Comparison of ENCODE assay signal across 23 cellular contexts in genomic region chr14:72740504-72740961, GRCh38.
"Had no signal": no experiment of that assay in that cellular context is flagged by ENCODE, and none has a peak within 500 bp of the region (broad histone marks: within the 10 kb centered on the region; RNA-seq: fewer than 3 reads in every experiment).

No MANE protein-coding gene starts in this region.

- ATAC-seq: left ventricle myocardium superior; stimulated activated naive CD8-positive, alpha-beta T cell treated with anti-CD3 and anti-CD28 coated beads, Interleukin-15, Interleukin-2, amounts not matched to agents 100 U/mL and 50 U/mL, for 24 hours; T-helper 17 cell had no signal

- H3K79me2 ChIP-seq: hepatocyte had no signal

- H3K9me3 ChIP-seq: breast epithelium, thyroid gland had no signal

- H3K9me3 Mint-ChIP-seq: activated naive CD8-positive, alpha-beta T cell treated with anti-CD3 and anti-CD28 coated beads for 36 hours; activated T-cell treated with anti-CD3 and anti-CD28 coated beads, Interleukin-2, amount 50 U/mL, for 24 hours; activated T-helper 2 cell treated with anti-CD3 and anti-CD28 coated beads, Interferon-gamma antibody, Interleukin-2, Interleukin-4, amounts not matched to agents 10 μg/mL and 5 μg/mL and 100 μg/mL, durations not matched to agents 14 hours and 24 hours and 36 hours; immature natural killer cell had no signal

- H3K4me3 Mint-ChIP-seq: activated naive CD8-positive, alpha-beta T cell treated with anti-CD3 and anti-CD28 coated beads for 36 hours; activated T-cell treated with anti-CD3 and anti-CD28 coated beads, Interleukin-2, amount 50 U/mL, for 24 hours; immature natural killer cell; T-helper 17 cell had no signal

- H2AFZ ChIP-seq: hepatocyte had no signal

- H3K36me3 ChIP-seq: breast epithelium, thyroid gland had no signal

- H3K27ac ChIP-seq: breast epithelium, hepatocyte, thyroid gland had no signal

- H3K4me2 ChIP-seq: hepatocyte had no signal

- H3K27me3 ChIP-seq: breast epithelium, hepatocyte, thyroid gland had no signal

- H3K27ac Mint-ChIP-seq: activated naive CD8-positive, alpha-beta T cell treated with anti-CD3 and anti-CD28 coated beads for 36 hours; activated T-cell treated with anti-CD3 and anti-CD28 coated beads, Interleukin-2, amount 50 U/mL, for 24 hours; activated T-helper 2 cell treated with anti-CD3 and anti-CD28 coated beads, Interferon-gamma antibody, Interleukin-2, Interleukin-4, amounts not matched to agents 10 μg/mL and 5 μg/mL and 100 μg/mL, durations not matched to agents 14 hours and 24 hours and 36 hours; immature natural killer cell; T-helper 17 cell had no signal

- H3K4me1 ChIP-seq: breast epithelium, thyroid gland had no signal

- H3K4me1 Mint-ChIP-seq: activated naive CD8-positive, alpha-beta T cell treated with anti-CD3 and anti-CD28 coated beads for 36 hours had no signal

- H3K36me3 Mint-ChIP-seq: activated naive CD8-positive, alpha-beta T cell treated with anti-CD3 and anti-CD28 coated beads for 36 hours had no signal

- DNase-seq: activated CD4-positive, alpha-beta T cell treated with anti-CD3 and anti-CD28 coated beads for 4 hours; activated CD4-positive, alpha-beta T cell treated with anti-CD3 and anti-CD28 coated beads, Interleukin-2, amount 50 U/mL, for 48 hours; activated CD4-positive, CD25-positive, alpha-beta regulatory T cell; activated naive CD4-positive, alpha-beta T cell; activated naive CD8-positive, alpha-beta T cell treated with anti-CD3 and anti-CD28 coated beads for 36 hours; activated T-cell treated with anti-CD3 and anti-CD28 coated beads, Interleukin-2, amount 50 U/mL, for 24 hours; cerebellar nuclear complex; effector CD8-positive, alpha-beta T cell; foreskin melanocyte; immature natural killer cell; kidney glomerular epithelial cell; left ventricle myocardium superior; occipital lobe; stimulated activated CD4-positive, alpha-beta T cell treated with anti-CD3 and anti-CD28 coated beads, Interleukin-12 subunit alpha, Interleukin-12 subunit beta, amount 100 ng/mL, for 4 hours; stimulated activated CD4-positive, alpha-beta T cell treated with anti-CD3 and anti-CD28 coated beads, Interleukin-4, amount 100 ng/mL, for 4 hours; stimulated activated naive CD8-positive, alpha-beta T cell treated with anti-CD3 and anti-CD28 coated beads, Interleukin-15, Interleukin-2, amounts not matched to agents 100 U/mL and 50 U/mL, for 24 hours; substantia nigra; SW 1271; T-helper 17 cell; thyroid gland had no signal

- H3K4me3 ChIP-seq: breast epithelium, hepatocyte, thyroid gland had no signal

- H3K27me3 Mint-ChIP-seq: activated naive CD8-positive, alpha-beta T cell treated with anti-CD3 and anti-CD28 coated beads for 36 hours; activated T-cell treated with anti-CD3 and anti-CD28 coated beads, Interleukin-2, amount 50 U/mL, for 24 hours had no signal
